ENCODE assay signal across 14 cellular contexts in genomic region chr10:101008823-101009423, GRCh38. TPM values are rescaled to one million over a fixed set of nuclear protein-coding genes. Genes with fewer than 3 reads are reported as not detected.
A peak's percentile ranks its signal among the peaks of the same experiment; 100 is the strongest.
DNase-seq lines count a peak whose midpoint lies in the region; TF ChIP-seq lines count a peak whose summit lies in the region.
"Had no signal": no experiment of that assay in that cellular context is flagged by ENCODE, and none has a peak within 500 bp of the region (broad histone marks: within the 10 kb centered on the region; RNA-seq: fewer than 3 reads in every experiment).

No MANE protein-coding gene starts in this region.

- H3K4me3 ChIP-seq in ascending aorta (no peak overlapping the region), mesodermal cell (ENCODE audit: extremely low read depth, insufficient read depth, low read length, poor library complexity, severe bottlenecking) (no peak overlapping the region)
- H3K4me3 ChIP-seq: A549, GM12878 had no signal

- 100% methylated on average over 1 to 3 of the region's 6 CpGs for WGBS in mesodermal cell (ENCODE audit: insufficient coverage in 2 of 2), 2 experiments

- H3K36me3 Mint-ChIP-seq in activated naive CD8-positive, alpha-beta T cell treated with anti-CD3 and anti-CD28 coated beads for 36 hours = no peaks in the 10 kb centered on the region

- DNase-seq in Ammon's horn (ENCODE audit: low spot score) (peak; percentile 90), ascending aorta (ENCODE audit: low spot score in 2 of 2) (peak in 1 of 2 donors; percentile 54), NCI-H1436 (lab: John Stamatoyannopoulos, UW) (no peak), NCI-H1417 treated with DMSO at 0.1 percent for 48 hours (lab: John Stamatoyannopoulos, UW) (no peak)
- no peak for DNase-seq in activated naive CD8-positive, alpha-beta T cell treated with anti-CD3 and anti-CD28 coated beads for 36 hours
- DNase-seq: activated CD4-positive, alpha-beta T cell treated with anti-CD3 and anti-CD28 coated beads for 48 hours; activated T-cell treated with anti-CD3 and anti-CD28 coated beads, Interleukin-2, amount 50 U/mL, for 1 hour; CD4-positive, alpha-beta memory T cell; nephron progenitor cell; stimulated activated naive B cell treated with anti-CD40 and anti-IgM and Interleukin-4, amounts not matched to agents 10 μg/mL and 1 μg/mL and 100 μg/mL, for 72 hours; T-helper 9 cell had no signal

- no peak overlapping the region for H3K4me3 Mint-ChIP-seq in activated naive CD8-positive, alpha-beta T cell treated with anti-CD3 and anti-CD28 coated beads for 36 hours
- H3K4me3 Mint-ChIP-seq: CD4-positive, alpha-beta memory T cell; nephron progenitor cell; stimulated activated naive B cell treated with anti-CD40 and anti-IgM and Interleukin-4, amounts not matched to agents 10 μg/mL and 1 μg/mL and 100 μg/mL, for 72 hours had no signal

- TF ChIP-seq CTCF in ascending aorta (IDR thresholded peaks at IDR 0.05) = no peak

- intact Hi-C loops in ascending aorta (cut with DNase I) = loop anchor here (10.0 kb wide), 1 partner anchor 1636 kb away; the partner anchor contains the start of gene TRIM8

- peaks cover 6% of the 10 kb centered on the region for H3K27me3 Mint-ChIP-seq in activated naive CD8-positive, alpha-beta T cell treated with anti-CD3 and anti-CD28 coated beads for 36 hours

- H3K27me3 ChIP-seq in ascending aorta = no peaks in the 10 kb centered on the region

- peaks cover 10% of the 10 kb centered on the region for H3K4me1 Mint-ChIP-seq in activated naive CD8-positive, alpha-beta T cell treated with anti-CD3 and anti-CD28 coated beads for 36 hours

- H3K36me3 ChIP-seq in ascending aorta (peaks cover 35 to 36% of the 10 kb centered on the region in 2 donors), mesodermal cell (ENCODE audit: control insufficient read depth, insufficient read depth, low read length) (peaks cover 36% of the 10 kb centered on the region)

- H3K27ac ChIP-seq in ascending aorta (peak overlapping the region; percentile 41 to 45), mesodermal cell (ENCODE audit: low read depth, low read length, severe bottlenecking) (peak overlapping the region; percentile 36)
- H3K27ac ChIP-seq: A549 had no signal

- no peak overlapping the region for H3K27ac Mint-ChIP-seq in activated naive CD8-positive, alpha-beta T cell treated with anti-CD3 and anti-CD28 coated beads for 36 hours
- H3K27ac Mint-ChIP-seq: stimulated activated naive B cell treated with anti-CD40 and anti-IgM and Interleukin-4, amounts not matched to agents 10 μg/mL and 1 μg/mL and 100 μg/mL, for 72 hours had no signal

- H3K4me1 ChIP-seq in ascending aorta (peaks cover 9 to 12% of the 10 kb centered on the region in 2 donors), mesodermal cell (ENCODE audit: control insufficient read depth, insufficient read depth, low read length, poor library complexity, severe bottlenecking) (peaks cover 30% of the 10 kb centered on the region)

- H3K9me3 ChIP-seq in ascending aorta (no peaks in the 10 kb centered on the region), mesodermal cell (ENCODE audit: control insufficient read depth, low read length) (no peaks in the 10 kb centered on the region)
- H3K9me3 ChIP-seq: A549 had no signal

- no peaks in the 10 kb centered on the region for H3K9me3 Mint-ChIP-seq in activated naive CD8-positive, alpha-beta T cell treated with anti-CD3 and anti-CD28 coated beads for 36 hours
- H3K9me3 Mint-ChIP-seq: CD4-positive, alpha-beta memory T cell; nephron progenitor cell; stimulated activated naive B cell treated with anti-CD40 and anti-IgM and Interleukin-4, amounts not matched to agents 10 μg/mL and 1 μg/mL and 100 μg/mL, for 72 hours had no signal

RNA-seq across cellular contexts. Expression of gene LZTS2, which starts 9.3 kb away (rescaled TPM):
- total RNA-seq in ascending aorta = 169 TPM
- polyA plus RNA-seq in mesodermal cell (2013, experiment 1 of 2) = 88.5 TPM
- polyA plus RNA-seq in mesodermal cell (2013, experiment 2 of 2) = 68.7 TPM
- 10 to 100 TPM; 10.4 to 12.1 TPM for total RNA-seq in activated naive CD8-positive, alpha-beta T cell treated with anti-CD3 and anti-CD28 coated beads for 36 hours

RNA-seq across cellular contexts. Expression of gene TWNK, which starts 21.6 kb away (rescaled TPM):
- 11.5 TPM for total RNA-seq in ascending aorta
- polyA plus RNA-seq in mesodermal cell (2013, experiment 1 of 2) = 10.7 TPM
- polyA plus RNA-seq in mesodermal cell (2013, experiment 2 of 2) = 10.3 TPM
- total RNA-seq in activated naive CD8-positive, alpha-beta T cell treated with anti-CD3 and anti-CD28 coated beads for 36 hours = 10 to 100 TPM; 40.6 to 41.9 TPM

RNA-seq across cellular contexts. Expression of gene MRPL43, which starts 21.6 kb away (rescaled TPM):
- total RNA-seq in ascending aorta = 54.5 TPM
- 85.5 TPM for polyA plus RNA-seq in mesodermal cell (2013, experiment 1 of 2)
- polyA plus RNA-seq in mesodermal cell (2013, experiment 2 of 2) = 71.0 TPM
- 10 to 100 TPM; 56.3 to 58.1 TPM for total RNA-seq in activated naive CD8-positive, alpha-beta T cell treated with anti-CD3 and anti-CD28 coated beads for 36 hours

RNA-seq across cellular contexts. Expression of gene PDZD7, which starts 22.0 kb away (rescaled TPM):
- 0.53 TPM for total RNA-seq in ascending aorta
- 0.55 TPM for polyA plus RNA-seq in mesodermal cell (2013, experiment 1 of 2)
- polyA plus RNA-seq in mesodermal cell (2013, experiment 2 of 2) = 1.1 TPM
- total RNA-seq in activated naive CD8-positive, alpha-beta T cell treated with anti-CD3 and anti-CD28 coated beads for 36 hours = under 1 TPM; 0.14 to 0.66 TPM
- total RNA-seq: GM12878 had no signal

RNA-seq across cellular contexts. Expression of gene SFXN3, which starts 22.1 kb away (rescaled TPM):
- total RNA-seq in ascending aorta = 72.4 TPM
- polyA plus RNA-seq in mesodermal cell (2013, experiment 1 of 2) = 33.8 TPM
- 26.8 TPM for polyA plus RNA-seq in mesodermal cell (2013, experiment 2 of 2)
- total RNA-seq in activated naive CD8-positive, alpha-beta T cell treated with anti-CD3 and anti-CD28 coated beads for 36 hours = 10 to 100 TPM; 12.6 to 13.9 TPM

Comparison
In these comparisons a context has a peak if more than half of its experiments do, and no peak if none do; other contexts are left out.
1. RNA of gene LZTS2, which starts 9.3 kb away (total RNA-seq): 169 TPM in ascending aorta (single experiment); 10.4 to 12.1 TPM in activated naive CD8-positive, alpha-beta T cell treated with anti-CD3 and anti-CD28 coated beads for 36 hours; every median in the first group is over 10 times any median in the second.